In genomic region chr10:113213041-113213440, GRCh38 we compare ENCODE assay signal across 8 cellular contexts.
"Had no signal": no experiment of that assay in that cellular context is flagged by ENCODE, and none has a peak within 500 bp of the region (broad histone marks: within the 10 kb centered on the region; RNA-seq: fewer than 3 reads in every experiment).

No MANE protein-coding gene starts in this region.

- H3K4me3 ChIP-seq: GM23338, K562 had no signal

- DNase-seq: H9, HCEC 1CT, IMR-90 had no signal

- FAIRE-seq: H1, H54, HTR-8/SVneo, K562 had no signal

- ATAC-seq: GM23338, K562 had no signal
